ENCODE assay signal across 18 cellular contexts in the genomic region with DNA sequence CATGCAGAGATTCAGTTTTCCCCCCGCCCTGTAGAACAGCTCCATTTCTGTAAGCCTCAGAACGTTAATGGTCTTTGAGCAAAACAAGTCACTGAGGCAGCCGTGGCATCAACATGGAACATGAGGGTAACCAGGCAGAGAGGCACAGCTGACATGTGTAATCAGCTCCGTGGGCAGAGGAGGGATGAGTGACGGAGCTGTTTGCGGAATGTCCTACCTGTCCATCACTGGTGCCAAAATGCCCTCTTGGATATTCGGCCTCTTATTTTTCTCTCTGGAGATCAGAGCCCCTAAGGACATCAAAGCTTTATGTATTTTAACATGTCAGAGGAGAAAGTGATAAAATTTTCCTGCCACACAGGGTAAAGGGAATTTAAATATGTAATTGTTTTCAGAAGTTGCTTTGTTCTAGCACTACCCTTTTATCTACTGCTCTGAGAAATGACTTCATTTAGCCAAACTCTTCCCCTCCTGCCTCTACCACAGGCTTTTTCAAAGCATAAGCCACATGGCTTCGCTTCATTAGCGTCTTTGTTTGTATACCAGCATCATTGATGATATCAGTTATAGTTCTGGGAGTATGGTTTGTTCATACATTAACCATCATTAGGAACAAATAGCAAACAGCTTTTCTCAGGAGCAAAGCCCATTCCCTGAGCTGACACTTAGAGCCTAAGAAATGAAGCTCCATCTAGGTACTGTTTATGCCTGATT. TPM values are rescaled to one million over a fixed set of nuclear protein-coding genes. Genes with fewer than 3 reads are reported as not detected.
DNase-seq lines count a peak whose midpoint lies in the region; ATAC-seq and TF ChIP-seq lines count a peak whose summit lies in the region.
"Had no signal": no experiment of that assay in that cellular context is flagged by ENCODE, and none has a peak within 500 bp of the region (broad histone marks: within the 10 kb centered on the region; RNA-seq: fewer than 3 reads in every experiment).

No MANE protein-coding gene starts in this region.

- no TSS peak for BruUV-seq in PC-3 (replicated peaks; lab: Mats Ljungman, UMichigan)

- no peak overlapping the region for H3K9ac ChIP-seq in PC-3 (ENCODE audit: low read length)
- H3K9ac ChIP-seq in neural cell (ENCODE audit: low read length): no peak overlapping the region

- no peak for TF ChIP-seq EP300 in neural cell (conservative IDR thresholded peaks at IDR 0.05; ENCODE audit: poor library complexity, severe bottlenecking)

- TF ChIP-seq RAD21 in neural cell (conservative IDR thresholded peaks at IDR 0.05): no peak

- POLR2A ChIA-PET in AG04450 (lab: Yijun Ruan, JAX) (interaction anchor here (0.6 to 1.5 kb wide), 2 partner anchors 26 to 30 kb away, joined by 3 to 4 read pairs; no protein-coding TSS in a partner anchor), PC-3 (lab: Charles Lee; ENCODE audit: unreplicated experiment) (no interaction called here), RWPE1 (lab: Yijun Ruan, JAX; ENCODE audit: low non-redundant PET) (no interaction called here)

- CTCF ChIA-PET in AG04450 (lab: Charles Lee) (interaction anchor here (0.7 to 1.7 kb wide), 4 partner anchors 20 to 73 kb away, joined by 3 to 7 read pairs (median 4); no protein-coding TSS in a partner anchor), PC-3 (lab: Charles Lee) (no interaction called here), RWPE1 (lab: Yijun Ruan, JAX) (interaction anchor here (1.0 kb wide), 1 partner anchor 88 kb away, joined by 3 read pairs; no protein-coding TSS in a partner anchor)

- H3K79me2 ChIP-seq in PC-3 (ENCODE audit: low read length) (no peaks in the 10 kb centered on the region), neural cell (replicated peaks; ENCODE audit: insufficient read depth, low read length) (no peaks in the 10 kb centered on the region)

- peak overlapping the region; percentile 7; the same call in 1 of the 2 replicates for H3K4me3 ChIP-seq in AG04450 (ENCODE audit: low read depth, low read length)
- peak overlapping the region; percentile 24; the same call in 1 of the 2 replicates for H3K4me3 ChIP-seq in PC-3 (ENCODE audit: low read length)
- no peak overlapping the region for H3K4me3 ChIP-seq in brain microvascular endothelial cell (ENCODE audit: low read depth, low read length)
- H3K4me3 ChIP-seq in neural cell (ENCODE audit: low read length): peak overlapping the region; percentile 17
- H3K4me3 ChIP-seq: prostate gland, vagina had no signal

- H3K27ac ChIP-seq in AG04450 (ENCODE audit: low read depth, low read length) (peak overlapping the region; percentile 95), PC-3 (ENCODE audit: low read length) (0 out of 2 replicates have a peak overlapping the region, but pooled peaks have one; percentile 1), brain microvascular endothelial cell (peak overlapping the region; percentile 72), neural cell (ENCODE audit: low read length) (peak overlapping the region; percentile 32), RWPE1 (no peak overlapping the region)
- H3K27ac ChIP-seq: prostate gland, vagina had no signal

- DNase-seq in AG04450 (ENCODE audit: low read depth, low spot score) (no peak), PC-3 (peak; percentile 34), brain microvascular endothelial cell (no peak), T-helper 9 cell (no peak), RWPE1 (ENCODE audit: low spot score) (no peak)
- no peak for DNase-seq in NK-92 treated with Interleukin-12 subunit alpha and Interleukin-12 subunit beta, amount 100 ng/mL, for 24 hours (lab: John Stamatoyannopoulos, UW)
- DNase-seq: activated CD8-positive, alpha-beta T cell treated with anti-CD3 and anti-CD28 coated beads, Interleukin-2, amount 10 ng/mL, durations not matched to agents 7 days and 5 days; activated naive CD4-positive, alpha-beta T cell treated with anti-CD3 and anti-CD28 coated beads for 36 hours; activated T-cell treated with anti-CD3 and anti-CD28 coated beads, Interleukin-2, amount 50 U/mL, for 24 hours; CD4-positive, alpha-beta memory T cell; NCI-H1092; NCI-H2029 treated with DMSO at 0.1 percent for 48 hours; Right ventricle myocardium superior had no signal

- H2AFZ ChIP-seq in PC-3 (ENCODE audit: low read length) (peak overlapping the region; percentile 36), neural cell (ENCODE audit: low read depth, low read length) (peak overlapping the region; percentile 16)

- in situ Hi-C loops in brain microvascular endothelial cell (cut with HindIII; ENCODE audit: low pct_ligation_motif_present, low sequenced_read_pairs): no loop called here

- no peaks in the 10 kb centered on the region for H4K20me1 ChIP-seq in PC-3 (ENCODE audit: low read length)
- H4K20me1 ChIP-seq in neural cell (ENCODE audit: insufficient read depth): no peaks in the 10 kb centered on the region

- H3K36me3 ChIP-seq in PC-3 (ENCODE audit: low read depth, low read length) (no peaks in the 10 kb centered on the region), brain microvascular endothelial cell (replicated peaks) (no peaks in the 10 kb centered on the region), neural cell (ENCODE audit: insufficient read depth, low read length) (no peaks in the 10 kb centered on the region)
- H3K36me3 ChIP-seq: prostate gland, vagina had no signal

- H3K4me2 ChIP-seq in PC-3 (ENCODE audit: low read length) (peak overlapping the region; percentile 70), neural cell (ENCODE audit: low read length) (peak overlapping the region; percentile 16)

- peaks cover 31% of the 10 kb centered on the region for H3K4me1 ChIP-seq in PC-3 (ENCODE audit: insufficient read depth, low read length)
- H3K4me1 ChIP-seq: prostate gland, vagina had no signal

- intact Hi-C loops in PC-3 (cut with micrococcal nuclease): no loop called here

- no peaks in the 10 kb centered on the region for H3K9me2 ChIP-seq in PC-3 (replicated peaks; ENCODE audit: low read length)
- H3K9me2 ChIP-seq in neural cell (ENCODE audit: insufficient read depth, low read length): no peaks in the 10 kb centered on the region

- H3K9me3 ChIP-seq in AG04450 (ENCODE audit: control insufficient read depth, insufficient read depth, low read length) (no peaks in the 10 kb centered on the region), PC-3 (ENCODE audit: low read length) (no peaks in the 10 kb centered on the region), neural cell (ENCODE audit: low read length) (no peaks in the 10 kb centered on the region)
- H3K9me3 ChIP-seq: prostate gland, vagina had no signal

- no peaks in the 10 kb centered on the region for H3K27me3 ChIP-seq in AG04450 (ENCODE audit: control insufficient read depth, insufficient read depth, low read length)
- H3K27me3 ChIP-seq in PC-3 (ENCODE audit: low read length): no peaks in the 10 kb centered on the region
- H3K27me3 ChIP-seq in brain microvascular endothelial cell (replicated peaks): no peaks in the 10 kb centered on the region
- H3K27me3 ChIP-seq in neural cell (ENCODE audit: insufficient read depth, low read depth, low read length): no peaks in the 10 kb centered on the region
- H3K27me3 ChIP-seq: vagina had no signal

- H3F3A ChIP-seq in PC-3 (ENCODE audit: low read length, unreplicated experiment) (no peaks in the 10 kb centered on the region), neural cell (ENCODE audit: insufficient read depth, low read length, poor library complexity, severe bottlenecking) (no peaks in the 10 kb centered on the region)

- peak; percentile 35 for ATAC-seq in PC-3
- no peak for ATAC-seq in HG02571 (IDR thresholded peaks at IDR 0.05; ENCODE audit: unreplicated experiment)
- ATAC-seq: activated CD8-positive, alpha-beta T cell treated with anti-CD3 and anti-CD28 coated beads, Interleukin-2, amount 10 ng/mL, durations not matched to agents 7 days and 5 days; WTC11 had no signal

- TF ChIP-seq CTCF in AG04450 (IDR thresholded peaks at IDR 0.05; ENCODE audit: low read depth, low read length) (no peak), PC-3 (conservative IDR thresholded peaks at IDR 0.05; ENCODE audit: low read depth, low read length) (no peak), brain microvascular endothelial cell (IDR thresholded peaks at IDR 0.05; ENCODE audit: low read depth, low read length, missing control alignments) (no peak), neural cell (IDR thresholded peaks at IDR 0.05; ENCODE audit: poor library complexity, severe bottlenecking) (no peak), RWPE1 (conservative IDR thresholded peaks at IDR 0.05; ENCODE audit: low read depth) (no peak)

TF ChIP-seq in neural cell, 6 proteins besides CTCF, POLR2A, EP300 and RAD21 (continues in another document):
- TF ChIP-seq REST (IDR thresholded peaks at IDR 0.05; ENCODE audit: borderline replicate concordance) (no peak), EZH2 (IDR thresholded peaks at IDR 0.05; ENCODE audit: borderline replicate concordance, insufficient read depth, low read length, poor library complexity, severe bottlenecking) (no peak)

RNA-seq across cellular contexts. Expression of gene C11orf71, which starts 32.9 kb away (rescaled TPM):
- polyA plus RNA-seq in AG04450 (2011; rRNA removed): 3.8 and 4.5 TPM in 2 replicates
- 6.2 and 7.1 TPM in 2 replicates for polyA minus RNA-seq in AG04450 (2011; rRNA and poly(A)+ RNA removed)
- 5.0 and 8.1 TPM in 2 replicates for total RNA-seq in PC-3 (2014; rRNA removed)
- 29.9 and 33.1 TPM in 2 replicates for polyA plus RNA-seq in neural cell
- polyA minus RNA-seq in neural cell: 24.9 and 29.9 TPM in 2 replicates

RNA-seq across cellular contexts. Expression of gene RBM7, which starts 33.1 kb away (rescaled TPM):
- polyA plus RNA-seq in AG04450 (2011; rRNA removed) (57.1 and 59.8 TPM in 2 replicates), neural cell (35.7 and 36.2 TPM in 2 replicates)
- polyA minus RNA-seq in AG04450 (2011; rRNA and poly(A)+ RNA removed): 58.1 and 108 TPM in 2 replicates
- total RNA-seq in PC-3 (2014; rRNA removed): 18.4 and 30.1 TPM in 2 replicates
- 54.0 and 61.2 TPM in 2 replicates for polyA minus RNA-seq in neural cell
